ENCODE assay signal across 11 cellular contexts in the genomic region with DNA sequence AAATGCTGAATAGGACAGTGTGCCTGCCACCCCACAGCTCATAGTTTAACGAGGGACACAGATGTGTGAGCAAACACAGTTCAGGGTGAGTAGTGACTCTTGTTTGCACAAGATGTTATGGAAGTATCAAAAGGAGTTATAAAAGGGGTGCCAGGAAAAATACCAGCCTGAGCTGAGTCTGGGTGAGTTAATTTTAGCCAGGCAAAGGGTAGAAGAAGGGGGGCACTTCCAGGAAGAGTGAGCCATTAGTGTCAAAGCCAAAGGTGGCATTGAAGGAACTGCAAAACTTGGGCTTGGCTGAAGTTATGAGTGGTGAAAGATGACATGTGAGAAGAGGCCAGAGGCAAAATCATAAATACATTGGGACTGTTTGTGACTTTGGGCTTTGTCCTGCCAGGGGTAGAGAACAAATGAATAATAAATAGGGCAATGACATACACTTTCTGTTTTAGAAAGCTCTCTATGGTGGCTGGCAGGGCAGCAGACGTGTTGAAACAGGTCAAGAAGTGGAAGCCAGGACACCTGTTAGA. TPM values are rescaled to one million over a fixed set of nuclear protein-coding genes. Genes with fewer than 3 reads are reported as not detected.
DNase-seq lines count a peak whose midpoint lies in the region; ATAC-seq and TF ChIP-seq lines count a peak whose summit lies in the region.
"Had no signal": no experiment of that assay in that cellular context is flagged by ENCODE, and none has a peak within 500 bp of the region (broad histone marks: within the 10 kb centered on the region; RNA-seq: fewer than 3 reads in every experiment).

No MANE protein-coding gene starts in this region.

- no peaks in the 10 kb centered on the region for H3K27me3 Mint-ChIP-seq in MCF 10A (ENCODE audit: insufficient read depth, unreplicated experiment)

- H3K36me3 Mint-ChIP-seq in MCF 10A (ENCODE audit: insufficient read depth, unreplicated experiment) = peaks cover 5% of the 10 kb centered on the region

- H3K36me3 ChIP-seq in mammary epithelial cell (ENCODE audit: insufficient read depth, low read length) = no peaks in the 10 kb centered on the region
- no peaks in the 10 kb centered on the region for H3K36me3 ChIP-seq in ascending aorta
- H3K36me3 ChIP-seq in mucosa of descending colon (ENCODE audit: low read depth) = no peaks in the 10 kb centered on the region
- H3K36me3 ChIP-seq in MG63 = no peaks in the 10 kb centered on the region; the same call in 1 of the 2 replicates
- no peaks in the 10 kb centered on the region for H3K36me3 ChIP-seq in uterus
- H3K36me3 ChIP-seq: BLaER1 had no signal

- CTCF ChIA-PET in MCF 10A (lab: Yijun Ruan, JAX) = interaction anchor here (0.6 kb wide), 1 partner anchor 15 kb away, joined by 3 read pairs; no protein-coding TSS in a partner anchor
- CTCF ChIA-PET in mammary epithelial cell (lab: Charles Lee; ENCODE audit: low non-redundant PET) = no interaction called here

- dilution Hi-C loops in mammary epithelial cell (cut with HindIII; ENCODE audit: low sequenced_read_pairs) = no loop called here

- peaks cover 34% of the 10 kb centered on the region for H3K4me1 Mint-ChIP-seq in MCF 10A (ENCODE audit: insufficient read depth, unreplicated experiment)

- H3K9me3 ChIP-seq in mammary epithelial cell (replicated peaks; ENCODE audit: insufficient read depth, low read length) (no peaks in the 10 kb centered on the region), ascending aorta (no peaks in the 10 kb centered on the region), mucosa of descending colon (no peaks in the 10 kb centered on the region), MG63 (no peaks in the 10 kb centered on the region), uterus (no peaks in the 10 kb centered on the region)
- H3K9me3 ChIP-seq: BLaER1 had no signal

- in situ Hi-C loops in mammary epithelial cell (cut with MboI; ENCODE audit: low sequenced_read_pairs in 2 of 2) = no loop called here

- H3K4me3 Mint-ChIP-seq in MCF 10A (ENCODE audit: unreplicated experiment) = no peak overlapping the region

- ATAC-seq in mucosa of descending colon = peak; percentile 57
- no peak for ATAC-seq in HG03565 (IDR thresholded peaks at IDR 0.05; ENCODE audit: unreplicated experiment)

- H3K27ac ChIP-seq in mammary epithelial cell (ENCODE audit: insufficient read depth, low read depth, low read length) (no peak overlapping the region), ascending aorta (peak overlapping the region; percentile 64 to 65), uterus (no peak overlapping the region)
- H3K27ac ChIP-seq: BLaER1 had no signal

- no peaks in the 10 kb centered on the region for H3K9me3 Mint-ChIP-seq in MCF 10A (ENCODE audit: unreplicated experiment)

- BruUV-seq in MCF 10A (replicated peaks; lab: Mats Ljungman, UMichigan) (no TSS peak), mammary epithelial cell (replicated peaks; lab: Mats Ljungman, UMichigan) (no TSS peak)

- H4K20me1 ChIP-seq in mammary epithelial cell (ENCODE audit: insufficient read depth, low read length) = no peaks in the 10 kb centered on the region
- H4K20me1 ChIP-seq: BLaER1 had no signal

- no peak for TF ChIP-seq CTCF in MCF 10A (IDR thresholded peaks at IDR 0.05; ENCODE audit: unreplicated experiment)
- TF ChIP-seq CTCF in mammary epithelial cell (conservative IDR thresholded peaks at IDR 0.05 in 1 of 2, IDR thresholded peaks at IDR 0.05 in 1 of 2; ENCODE audit: extremely low read depth in 1 of 2, insufficient read depth in 1 of 2, low read depth in 1 of 2, low read length in 2 of 2) = no peak
- TF ChIP-seq CTCF in ascending aorta (IDR thresholded peaks at IDR 0.05) = no peak
- no peak for TF ChIP-seq CTCF in mucosa of descending colon (IDR thresholded peaks at IDR 0.05)
- TF ChIP-seq CTCF in uterus (IDR thresholded peaks at IDR 0.05) = no peak

- no peak for TF ChIP-seq POLR2A in uterus (IDR thresholded peaks at IDR 0.05)

- peaks cover 5% of the 10 kb centered on the region for H3K4me1 ChIP-seq in mammary epithelial cell (ENCODE audit: insufficient read depth, low read length)
- H3K4me1 ChIP-seq in ascending aorta = peaks cover 0 to 17% of the 10 kb centered on the region in 2 donors
- H3K4me1 ChIP-seq in mucosa of descending colon (ENCODE audit: low read depth) = peaks cover 25% of the 10 kb centered on the region
- no peaks in the 10 kb centered on the region for H3K4me1 ChIP-seq in uterus

- intact Hi-C loops in MCF 10A (cut with micrococcal nuclease) = no loop called here
- intact Hi-C loops in mammary epithelial cell (cut with micrococcal nuclease) = loop anchor here (5.0 kb wide), 1 partner anchor 110 kb away; no protein-coding TSS in a partner anchor
- intact Hi-C loops in ascending aorta (cut with DNase I) = loop anchor here (5.0 to 10.0 kb wide), 3 partner anchors 115 to 413 kb away; a partner anchor contains a TSS
- intact Hi-C loops in mucosa of descending colon (cut with DNase I, micrococcal nuclease) = no loop called here
- intact Hi-C loops in uterus (cut with DNase I; ENCODE audit: low total_unique reads) = no loop called here

- WGBS in mammary epithelial cell (ENCODE audit: low coverage, missing lambda C conversion rate) = 29% methylated on average over 2 of the region's 2 CpGs

- no peak overlapping the region for H3K4me3 ChIP-seq in mammary epithelial cell (replicated peaks in 1 of 3; ENCODE audit: insufficient read depth in 1 of 3, low read depth in 2 of 3, low read length in 3 of 3)
- peak overlapping the region in 1 of 2 donors; percentile 10 for H3K4me3 ChIP-seq in ascending aorta
- no peak overlapping the region for H3K4me3 ChIP-seq in mucosa of descending colon
- no peak overlapping the region for H3K4me3 ChIP-seq in MG63
- no peak overlapping the region for H3K4me3 ChIP-seq in uterus
- H3K4me3 ChIP-seq: BLaER1 had no signal

- H2AFZ ChIP-seq in mammary epithelial cell (ENCODE audit: low read depth, low read length) = no peak overlapping the region

- DNase-seq in MCF 10A (ENCODE audit: unreplicated experiment) = peak; percentile 9
- DNase-seq in mammary epithelial cell = no peak
- peak in 1 of 2 donors; percentile 79 for DNase-seq in ascending aorta (ENCODE audit: low spot score in 2 of 2)
- peak in 1 of 3 donors; percentile 47 for DNase-seq in mucosa of descending colon
- peak; percentile 34 for DNase-seq in ureter (ENCODE audit: low spot score)
- no peak for DNase-seq in MG63
- DNase-seq in uterus = no peak
- DNase-seq: MM.1S, NCI-H446 treated with DMSO at 0.1 percent for 48 hours had no signal

- H3K27me3 ChIP-seq in mammary epithelial cell (ENCODE audit: insufficient read depth, low read length) (no peaks in the 10 kb centered on the region), ascending aorta (no peaks in the 10 kb centered on the region), MG63 (no peaks in the 10 kb centered on the region), uterus (no peaks in the 10 kb centered on the region)
- H3K27me3 ChIP-seq: BLaER1 had no signal

- H3K9ac ChIP-seq in mammary epithelial cell (ENCODE audit: insufficient read depth, low read length) = no peak overlapping the region
- H3K9ac ChIP-seq: BLaER1 had no signal

- H3K27ac Mint-ChIP-seq in MCF 10A (ENCODE audit: low read depth, unreplicated experiment) = no peak overlapping the region

- POLR2A ChIA-PET in MCF 10A (lab: Yijun Ruan, JAX) = interaction anchor here (1.2 to 1.5 kb wide), 3 partner anchors 12 to 118 kb away, joined by 3 to 5 read pairs (median 4); no protein-coding TSS in a partner anchor

- no peak overlapping the region for H3K4me2 ChIP-seq in mammary epithelial cell (ENCODE audit: insufficient read depth, low read depth, low read length)
- H3K4me2 ChIP-seq: BLaER1 had no signal

- peaks cover 24% of the 10 kb centered on the region for H3K79me2 ChIP-seq in mammary epithelial cell (ENCODE audit: insufficient read depth, low read length)

RNA-seq across cellular contexts. Expression of a gene that starts 1.9 kb away (rescaled TPM):
- total RNA-seq in MCF 10A (2022) (93.0 and 122 TPM in 2 replicates), mammary epithelial cell (100 to 1,000 TPM in 1 of 2 donors, 10 to 100 TPM in 1; 76.8 to 107 TPM), ascending aorta (785 TPM), mucosa of descending colon (100 to 1,000 TPM; 167 to 341 (median 287) TPM), ureter (144 TPM), uterus (100 to 1,000 TPM in 2 of 4 donors, 10 to 100 TPM in 2; 52.6 to 193 (median 101) TPM)
- polyA plus RNA-seq in mammary epithelial cell = 32.0 TPM
- polyA minus RNA-seq in mammary epithelial cell = 57.2 TPM
- total RNA-seq in MG63 (2014; rRNA removed; shearing (Covaris generic); ENCODE audit: low replicate concordance) = 95.5 and 150 TPM in 2 replicates

Comparison
In these comparisons a context has a peak if more than half of its experiments do, and no peak if none do; other contexts are left out.
1. DNase-seq: peak in MCF 10A (single experiment) and ureter (single experiment); none in mammary epithelial cell (single experiment), MG63 (single experiment) and uterus (0 of 2).
2. intact Hi-C loops: an anchor here in mammary epithelial cell (5.0 kb wide) and ascending aorta (5.0 to 10.0 kb wide); none called in MCF 10A, mucosa of descending colon and uterus.
3. H3K27ac ChIP-seq: peak in ascending aorta (2 of 2); none in mammary epithelial cell (single experiment) and uterus (0 of 2).